ENCODE assay signal across 22 cellular contexts in the genomic region with DNA sequence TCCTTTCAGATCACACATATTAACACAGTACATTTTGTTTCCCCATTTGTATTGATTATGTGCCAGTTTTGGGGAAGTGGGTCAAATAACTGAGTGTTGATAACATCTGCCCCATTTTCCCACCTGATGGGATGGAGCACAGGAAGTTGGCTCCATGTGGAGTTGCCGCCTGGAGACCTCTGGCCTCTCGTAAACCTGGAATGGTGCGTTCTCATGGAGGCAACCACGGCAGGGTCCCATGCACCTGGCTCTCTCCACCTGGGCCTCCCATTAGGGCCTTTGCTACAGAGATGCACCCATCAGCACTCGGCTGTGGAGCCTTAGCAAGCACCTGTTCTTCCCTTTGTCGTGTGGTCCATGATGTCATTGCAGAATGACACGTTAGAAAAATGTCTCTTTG.
DNase-seq lines count a peak whose midpoint lies in the region.
"Had no signal": no experiment of that assay in that cellular context is flagged by ENCODE, and none has a peak within 500 bp of the region (broad histone marks: within the 10 kb centered on the region; RNA-seq: fewer than 3 reads in every experiment).

No MANE protein-coding gene starts in this region.

- peak overlapping the region; percentile 20 for H3K27ac Mint-ChIP-seq in T-helper 2 cell treated with Interferon-gamma antibody and Interleukin-4, amounts not matched to agents 5 μg/mL and 100 μg/mL, for 36 hours
- peak overlapping the region; percentile 56 for H3K27ac Mint-ChIP-seq in dendritic cell treated with granulocyte-macrophage colony-stimulating factor and Interleukin-4, amounts not matched to agents 40 ng/mL and 50 ng/mL, for 4 days
- H3K27ac Mint-ChIP-seq: activated CD4-positive, alpha-beta T cell treated with anti-CD3 and anti-CD28 coated beads for 36 hours; activated naive CD4-positive, alpha-beta T cell treated with anti-CD3 and anti-CD28 coated beads for 36 hours; stimulated activated naive CD8-positive, alpha-beta T cell treated with anti-CD3 and anti-CD28 coated beads, Interleukin-15, amount 100 ng/mL, for 72 hours had no signal

- H3K4me3 Mint-ChIP-seq in T-helper 2 cell treated with Interferon-gamma antibody and Interleukin-4, amounts not matched to agents 5 μg/mL and 100 μg/mL, for 36 hours = no peak overlapping the region
- H3K4me3 Mint-ChIP-seq in dendritic cell treated with granulocyte-macrophage colony-stimulating factor and Interleukin-4, amounts not matched to agents 40 ng/mL and 50 ng/mL, for 4 days = no peak overlapping the region
- H3K4me3 Mint-ChIP-seq: activated CD4-positive, alpha-beta T cell treated with anti-CD3 and anti-CD28 coated beads for 36 hours; activated naive CD4-positive, alpha-beta T cell treated with anti-CD3 and anti-CD28 coated beads for 36 hours; stimulated activated naive CD8-positive, alpha-beta T cell treated with anti-CD3 and anti-CD28 coated beads, Interleukin-15, amount 100 ng/mL, for 72 hours had no signal

- no peak for DNase-seq in T-helper 2 cell treated with Interferon-gamma antibody and Interleukin-4, amounts not matched to agents 5 μg/mL and 100 μg/mL, for 36 hours (ENCODE audit: low spot score)
- DNase-seq in T-helper 2 cell (no peak), NCI-H146 (lab: John Stamatoyannopoulos, UW) (peak; percentile 93), substantia nigra (lab: John Stamatoyannopoulos, UW) (no peak), Kasumi-1 (lab: John Stamatoyannopoulos, UW) (no peak), NCI-H2171 treated with DMSO at 0.1 percent for 48 hours (lab: John Stamatoyannopoulos, UW) (no peak), KBM-7 (no peak)
- DNase-seq: activated CD4-positive, alpha-beta T cell treated with anti-CD3 and anti-CD28 coated beads for 36 hours; activated naive CD4-positive, alpha-beta T cell treated with anti-CD3 and anti-CD28 coated beads for 36 hours; adrenal gland; BE2C; body of pancreas; cerebellar nuclear complex; GF-D8; hypothalamus; left ventricle myocardium superior; naive B cell; NCI-H2171; NCI-H82; nucleus accumbens; stimulated activated naive CD8-positive, alpha-beta T cell treated with anti-CD3 and anti-CD28 coated beads, Interleukin-15, amount 100 ng/mL, for 72 hours had no signal

- peaks cover 37% of the 10 kb centered on the region for H3K4me1 Mint-ChIP-seq in T-helper 2 cell treated with Interferon-gamma antibody and Interleukin-4, amounts not matched to agents 5 μg/mL and 100 μg/mL, for 36 hours (ENCODE audit: low read depth)
- peaks cover 63% of the 10 kb centered on the region for H3K4me1 Mint-ChIP-seq in dendritic cell treated with granulocyte-macrophage colony-stimulating factor and Interleukin-4, amounts not matched to agents 40 ng/mL and 50 ng/mL, for 4 days (ENCODE audit: low read depth)

- in situ Hi-C loops in KBM-7 (cut with MboI; ENCODE audit: low pct_unique_long_range_greater_than_20kb, low sequenced_read_pairs) = no loop called here

- intact Hi-C loops in dendritic cell treated with granulocyte-macrophage colony-stimulating factor and Interleukin-4, amounts not matched to agents 40 ng/mL and 50 ng/mL, for 4 days (cut with micrococcal nuclease) = loop anchor here (2.0 to 5.0 kb wide), 2 partner anchors 129 to 210 kb away; no protein-coding TSS in a partner anchor

- no peaks in the 10 kb centered on the region for H3K9me3 Mint-ChIP-seq in T-helper 2 cell treated with Interferon-gamma antibody and Interleukin-4, amounts not matched to agents 5 μg/mL and 100 μg/mL, for 36 hours
- no peaks in the 10 kb centered on the region for H3K9me3 Mint-ChIP-seq in dendritic cell treated with granulocyte-macrophage colony-stimulating factor and Interleukin-4, amounts not matched to agents 40 ng/mL and 50 ng/mL, for 4 days
- H3K9me3 Mint-ChIP-seq: activated naive CD4-positive, alpha-beta T cell treated with anti-CD3 and anti-CD28 coated beads for 36 hours; naive B cell; stimulated activated naive CD8-positive, alpha-beta T cell treated with anti-CD3 and anti-CD28 coated beads, Interleukin-15, amount 100 ng/mL, for 72 hours had no signal

- H3K27ac ChIP-seq in substantia nigra (ENCODE audit: low read depth, low read length, poor library complexity, severe bottlenecking) = peak overlapping the region; percentile 6
- H3K27ac ChIP-seq: adrenal gland, body of pancreas had no signal

- H3K27me3 Mint-ChIP-seq in T-helper 2 cell treated with Interferon-gamma antibody and Interleukin-4, amounts not matched to agents 5 μg/mL and 100 μg/mL, for 36 hours (ENCODE audit: low read depth) = no peaks in the 10 kb centered on the region
- no peaks in the 10 kb centered on the region for H3K27me3 Mint-ChIP-seq in dendritic cell treated with granulocyte-macrophage colony-stimulating factor and Interleukin-4, amounts not matched to agents 40 ng/mL and 50 ng/mL, for 4 days
- H3K27me3 Mint-ChIP-seq: activated CD4-positive, alpha-beta T cell treated with anti-CD3 and anti-CD28 coated beads for 36 hours; naive B cell; stimulated activated naive CD8-positive, alpha-beta T cell treated with anti-CD3 and anti-CD28 coated beads, Interleukin-15, amount 100 ng/mL, for 72 hours had no signal

- H3K36me3 Mint-ChIP-seq in T-helper 2 cell treated with Interferon-gamma antibody and Interleukin-4, amounts not matched to agents 5 μg/mL and 100 μg/mL, for 36 hours (ENCODE audit: low read depth) = peaks cover 3% of the 10 kb centered on the region
- H3K36me3 Mint-ChIP-seq in dendritic cell treated with granulocyte-macrophage colony-stimulating factor and Interleukin-4, amounts not matched to agents 40 ng/mL and 50 ng/mL, for 4 days (ENCODE audit: low read depth) = peaks cover 27% of the 10 kb centered on the region
- H3K36me3 Mint-ChIP-seq: naive B cell had no signal
